ENCODE assay signal across 20 cellular contexts in the genomic region with DNA sequence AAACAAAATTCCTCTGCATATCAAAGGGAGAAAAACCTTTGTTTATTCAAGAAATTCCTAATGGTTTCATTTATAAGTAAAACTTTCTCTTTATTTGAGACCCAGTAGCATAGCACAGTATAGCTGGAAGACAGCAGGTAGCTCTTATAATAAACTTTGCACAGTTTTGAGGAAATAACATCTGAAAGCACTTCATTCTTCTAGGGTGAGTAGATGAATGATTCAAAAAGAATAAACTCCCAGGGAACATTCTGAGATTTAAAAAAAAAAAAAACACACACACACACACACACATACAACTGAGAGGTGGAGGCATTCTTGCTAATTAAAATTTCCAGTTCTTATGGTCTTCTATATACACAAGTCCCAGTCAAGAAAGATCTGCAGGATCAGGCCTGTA.
"Had no signal": no experiment of that assay in that cellular context is flagged by ENCODE, and none has a peak within 500 bp of the region (broad histone marks: within the 10 kb centered on the region; RNA-seq: fewer than 3 reads in every experiment).

No MANE protein-coding gene starts in this region.

- H3K9me3 Mint-ChIP-seq: activated CD4-positive, alpha-beta T cell treated with anti-CD3 and anti-CD28 coated beads, Interleukin-2, amount 10 ng/mL, durations not matched to agents 24 days and 14 days; activated CD8-positive, alpha-beta T cell treated with anti-CD3 and anti-CD28 coated beads for 36 hours; activated naive CD8-positive, alpha-beta T cell treated with anti-CD3 and anti-CD28 coated beads for 36 hours; immature natural killer cell had no signal

- H3K9me3 ChIP-seq: esophagus muscularis mucosa, neutrophil, tibial artery had no signal

- H3K36me3 Mint-ChIP-seq: activated naive CD8-positive, alpha-beta T cell treated with anti-CD3 and anti-CD28 coated beads for 36 hours; immature natural killer cell; naive thymus-derived CD4-positive, alpha-beta T cell had no signal

- H3K27ac Mint-ChIP-seq: activated CD4-positive, alpha-beta T cell treated with anti-CD3 and anti-CD28 coated beads, Interleukin-2, amount 10 ng/mL, durations not matched to agents 24 days and 14 days; activated CD8-positive, alpha-beta T cell treated with anti-CD3 and anti-CD28 coated beads for 36 hours; activated naive CD8-positive, alpha-beta T cell treated with anti-CD3 and anti-CD28 coated beads for 36 hours; activated T-helper 17 cell treated with anti-CD3 and anti-CD28 coated beads, Interleukin-2, amount 50 U/mL, for 72 hours; naive thymus-derived CD4-positive, alpha-beta T cell had no signal

- H3K4me3 Mint-ChIP-seq: activated CD4-positive, alpha-beta T cell treated with anti-CD3 and anti-CD28 coated beads, Interleukin-2, amount 10 ng/mL, durations not matched to agents 24 days and 14 days; activated CD8-positive, alpha-beta T cell treated with anti-CD3 and anti-CD28 coated beads for 36 hours; activated naive CD8-positive, alpha-beta T cell treated with anti-CD3 and anti-CD28 coated beads for 36 hours; activated T-helper 17 cell treated with anti-CD3 and anti-CD28 coated beads, Interleukin-2, amount 50 U/mL, for 72 hours; immature natural killer cell; naive thymus-derived CD4-positive, alpha-beta T cell had no signal

- H3K4me1 ChIP-seq: tibial artery had no signal

- H3K4me3 ChIP-seq: esophagus muscularis mucosa, tibial artery had no signal

- DNase-seq: activated CD4-positive, alpha-beta T cell treated with anti-CD3 and anti-CD28 coated beads, Interleukin-2, amount 10 ng/mL, durations not matched to agents 24 days and 14 days; activated CD8-positive, alpha-beta T cell treated with anti-CD3 and anti-CD28 coated beads for 36 hours; activated naive CD4-positive, alpha-beta T cell; activated naive CD8-positive, alpha-beta T cell treated with anti-CD3 and anti-CD28 coated beads for 36 hours; activated T-cell treated with anti-CD3 and anti-CD28 coated beads, Interleukin-2, amount 50 U/mL, for 1 hour; amygdala; cerebellar nuclear complex; effector CD4-positive, alpha-beta T cell; immature natural killer cell; left ventricle myocardium superior; mesenchymal stem cell; naive thymus-derived CD4-positive, alpha-beta T cell; stimulated activated CD4-positive, alpha-beta T cell treated with anti-CD3 and anti-CD28 coated beads, Interleukin-2, amount 100 ng/mL, for 24 hours; stimulated activated naive CD4-positive, alpha-beta T cell treated with Interleukin-2 at 50 U/mL for 16 hours; T-helper 1 cell; T-helper 9 cell; tibial artery had no signal

- H3K27ac ChIP-seq: esophagus muscularis mucosa, neutrophil, tibial artery had no signal

- H3K36me3 ChIP-seq: esophagus muscularis mucosa, neutrophil, tibial artery had no signal

- H3K27me3 Mint-ChIP-seq: activated CD4-positive, alpha-beta T cell treated with anti-CD3 and anti-CD28 coated beads, Interleukin-2, amount 10 ng/mL, durations not matched to agents 24 days and 14 days; activated CD8-positive, alpha-beta T cell treated with anti-CD3 and anti-CD28 coated beads for 36 hours; activated T-helper 17 cell treated with anti-CD3 and anti-CD28 coated beads, Interleukin-2, amount 50 U/mL, for 72 hours; naive thymus-derived CD4-positive, alpha-beta T cell had no signal

- H3K4me1 Mint-ChIP-seq: activated CD4-positive, alpha-beta T cell treated with anti-CD3 and anti-CD28 coated beads, Interleukin-2, amount 10 ng/mL, durations not matched to agents 24 days and 14 days; activated naive CD8-positive, alpha-beta T cell treated with anti-CD3 and anti-CD28 coated beads for 36 hours; activated T-helper 17 cell treated with anti-CD3 and anti-CD28 coated beads, Interleukin-2, amount 50 U/mL, for 72 hours had no signal

- ATAC-seq: activated CD8-positive, alpha-beta T cell treated with anti-CD3 and anti-CD28 coated beads for 36 hours; activated T-helper 17 cell treated with anti-CD3 and anti-CD28 coated beads, Interleukin-2, amount 50 U/mL, for 72 hours; left ventricle myocardium superior; naive thymus-derived CD4-positive, alpha-beta T cell had no signal

- H3K27me3 ChIP-seq: esophagus muscularis mucosa, neutrophil, tibial artery had no signal
